23 cellular contexts compared by ENCODE assay signal in the genomic region with DNA sequence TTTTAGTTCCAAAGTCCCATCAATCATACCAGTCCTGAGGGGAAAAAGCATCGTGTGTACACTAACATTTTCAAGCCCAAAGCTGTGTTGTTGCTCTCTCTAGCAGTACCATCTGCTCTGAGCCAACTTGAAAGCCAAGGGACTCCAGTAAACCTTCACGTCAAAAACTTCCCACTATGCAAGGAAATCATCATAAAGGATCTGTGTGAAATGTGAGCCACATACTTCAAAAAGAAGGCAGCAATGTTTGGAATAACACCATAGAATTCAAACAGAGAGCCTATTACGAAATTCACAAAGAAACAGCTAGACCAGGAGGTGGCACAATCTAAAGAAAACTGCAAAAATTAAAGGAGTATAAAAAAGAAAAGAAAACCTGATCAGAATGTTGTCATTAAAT.
DNase-seq lines count a peak whose midpoint lies in the region; ATAC-seq, FAIRE-seq and TF ChIP-seq lines count a peak whose summit lies in the region.
"Had no signal": no experiment of that assay in that cellular context is flagged by ENCODE, and none has a peak within 500 bp of the region (broad histone marks: within the 10 kb centered on the region; RNA-seq: fewer than 3 reads in every experiment).

No MANE protein-coding gene starts in this region.

- intact Hi-C loops in HepG2 (cut with micrococcal nuclease; ENCODE audit: unreplicated experiment) (no loop called here), right lobe of liver (cut with DNase I) (no loop called here), kidney (cut with DNase I) (no loop called here)

- TF ChIP-seq POLR2A in HepG2 (IDR thresholded peaks at IDR 0.05; ENCODE audit: insufficient read depth in 1 of 2, low read depth in 2 of 2, low read length in 2 of 2), result no peak
- TF ChIP-seq POLR2A in right lobe of liver (IDR thresholded peaks at IDR 0.05), result no peak

- in situ Hi-C loops in HepG2 (cut with HindIII; ENCODE audit: extremely low pct_ligation_motif_present, low pct_unique_long_range_greater_than_20kb) (no loop called here), astrocyte of the spinal cord (cut with HindIII; ENCODE audit: low sequenced_read_pairs) (no loop called here)

- POLR2A ChIA-PET in HepG2 (lab: Yijun Ruan, JAX), result no interaction called here

- H3K14ac ChIP-seq in mesenchymal stem cell (ENCODE audit: low read length in 2 of 2), result no peak overlapping the region

- no peak overlapping the region for H2BK15ac ChIP-seq in mesenchymal stem cell (ENCODE audit: low read depth, poor library complexity, severe bottlenecking)

- H3K4me1 ChIP-seq in HepG2 (ENCODE audit: insufficient read depth, low read length) (no peaks in the 10 kb centered on the region), right lobe of liver (no peaks in the 10 kb centered on the region), mesenchymal stem cell (ENCODE audit: control insufficient read depth, insufficient read depth, low read depth, low read length) (no peaks in the 10 kb centered on the region), kidney (ENCODE audit: control insufficient read depth in 1 of 2, insufficient read depth in 1 of 2, low read depth in 1 of 2, low read length in 2 of 2) (no peaks in the 10 kb centered on the region)
- H3K4me1 ChIP-seq: ascending aorta, colonic mucosa, SJSA1, spleen had no signal

- H3K9me3 ChIP-seq in HepG2 (ENCODE audit: low read length), result no peaks in the 10 kb centered on the region
- no peaks in the 10 kb centered on the region for H3K9me3 ChIP-seq in right lobe of liver
- peaks cover 4% of the 10 kb centered on the region for H3K9me3 ChIP-seq in mesenchymal stem cell (ENCODE audit: control insufficient read depth, low read length)
- no peaks in the 10 kb centered on the region for H3K9me3 ChIP-seq in kidney (ENCODE audit: control insufficient read depth in 1 of 2, low read length in 2 of 2)
- H3K9me3 ChIP-seq: ascending aorta, colonic mucosa, SJSA1 had no signal

- no peak overlapping the region for H2BK5ac ChIP-seq in mesenchymal stem cell (ENCODE audit: low read depth, low read length, poor library complexity, severe bottlenecking)

- no peak overlapping the region for H2BK120ac ChIP-seq in mesenchymal stem cell (ENCODE audit: low read depth, low read length)

- no peaks in the 10 kb centered on the region for H4K20me1 ChIP-seq in HepG2 (ENCODE audit: insufficient read depth, low read length)

- no peak for TF ChIP-seq EP300 in HepG2 (IDR thresholded peaks at IDR 0.05; ENCODE audit: low read depth in 2 of 2, low read length in 2 of 2)
- TF ChIP-seq EP300 in HepG2 (CRISPR knock-in tag; IDR thresholded peaks at IDR 0.05; ENCODE audit: borderline replicate concordance), result no peak

- TF ChIP-seq CTCF in HepG2 (CRISPR knock-in tag; IDR thresholded peaks at IDR 0.05) (no peak), right lobe of liver (IDR thresholded peaks at IDR 0.05) (no peak), astrocyte of the spinal cord (IDR thresholded peaks at IDR 0.05; ENCODE audit: low read depth, low read length) (no peak), kidney (IDR thresholded peaks at IDR 0.05; ENCODE audit: borderline replicate concordance, extremely low read depth, insufficient read depth) (no peak)

- no peak overlapping the region for H2BK12ac ChIP-seq in mesenchymal stem cell (ENCODE audit: low read length in 2 of 2)

- TF ChIP-seq RAD21 in HepG2 (CRISPR knock-in tag; IDR thresholded peaks at IDR 0.05), result no peak

- H3K18ac ChIP-seq in mesenchymal stem cell (ENCODE audit: low read depth in 1 of 2, low read length in 2 of 2), result no peak overlapping the region

- no peak overlapping the region for H3K23ac ChIP-seq in mesenchymal stem cell (ENCODE audit: low read length in 2 of 2)

- H3K79me2 ChIP-seq in HepG2 (ENCODE audit: insufficient read depth, low read length), result no peaks in the 10 kb centered on the region

- H3K4ac ChIP-seq in mesenchymal stem cell (ENCODE audit: low read depth in 1 of 2, low read length in 2 of 2), result no peak overlapping the region

- H3K9ac ChIP-seq in HepG2 (ENCODE audit: insufficient read depth, low read depth, low read length), result no peak overlapping the region
- no peak overlapping the region for H3K9ac ChIP-seq in mesenchymal stem cell (ENCODE audit: low read length)
- no peak overlapping the region for H3K9ac ChIP-seq in kidney (ENCODE audit: low read length in 2 of 2)

- no peaks in the 10 kb centered on the region for H3K27me3 ChIP-seq in HepG2 (ENCODE audit: control insufficient read depth in 1 of 2, insufficient read depth in 2 of 2, low read length in 2 of 2)
- H3K27me3 ChIP-seq in right lobe of liver, result no peaks in the 10 kb centered on the region
- no peaks in the 10 kb centered on the region for H3K27me3 ChIP-seq in mesenchymal stem cell (ENCODE audit: control insufficient read depth in 1 of 2, insufficient read depth in 1 of 2, low read length in 2 of 2)
- H3K27me3 ChIP-seq: ascending aorta, colonic mucosa, SJSA1, spleen had no signal

- H2AK5ac ChIP-seq in mesenchymal stem cell (ENCODE audit: low read length, severe bottlenecking), result no peak overlapping the region

- no peak overlapping the region for H4K91ac ChIP-seq in mesenchymal stem cell (ENCODE audit: low read length)

- CTCF ChIA-PET in HepG2 (lab: Yijun Ruan, JAX; ENCODE audit: low intra/inter-chr PET ratio, low total read pairs), result no interaction called here

- H3K27ac ChIP-seq in HepG2 (ENCODE audit: extremely low read length, insufficient read depth, low read length) (no peak overlapping the region), right lobe of liver (no peak overlapping the region), mesenchymal stem cell (ENCODE audit: low read length, poor library complexity, severe bottlenecking) (peak overlapping the region; percentile 26), kidney (ENCODE audit: low read depth in 2 of 2, low read length in 2 of 2) (no peak overlapping the region)
- H3K27ac ChIP-seq: ascending aorta, colonic mucosa, SJSA1, spleen had no signal

- BruUV-seq in HepG2 (replicated peaks; lab: Mats Ljungman, UMichigan), result no TSS peak

- DNase-seq in HepG2 (ENCODE audit: low spot score) (peak; percentile 0), right lobe of liver (no peak), astrocyte of the spinal cord (ENCODE audit: low read depth, low spot score) (peak; percentile 30), mesenchymal stem cell (no peak), kidney (no peak)
- no peak for DNase-seq in activated T-cell treated with anti-CD3 and anti-CD28 coated beads, Interleukin-2, amount 50 U/mL, for 1 hour
- DNase-seq in activated CD4-positive, alpha-beta T cell treated with anti-CD3 and anti-CD28 coated beads, Interleukin-2, amount 50 U/mL, for 1 hour, result no peak
- DNase-seq: activated CD4-positive, alpha-beta memory T cell treated with anti-CD3 and anti-CD28 coated beads, Interleukin-2, amount 10 ng/mL, durations not matched to agents 7 days and 5 days; activated naive CD4-positive, alpha-beta T cell treated with anti-CD3 and anti-CD28 coated beads for 36 hours; CD4-positive, CD25-positive, alpha-beta regulatory T cell; colonic mucosa; hippocampal formation; Karpas-422; naive thymus-derived CD8-positive, alpha-beta T cell; NCI-H1048; NCI-H2029 treated with DMSO at 0.1 percent for 48 hours; NCI-H82; PC-3; spleen; T-helper 17 cell had no signal

- H4K8ac ChIP-seq in mesenchymal stem cell (ENCODE audit: low read length), result no peak overlapping the region

- H3K36me3 ChIP-seq in HepG2 (replicated peaks in 1 of 2; ENCODE audit: control insufficient read depth in 1 of 2, insufficient read depth in 2 of 2, low read length in 2 of 2) (no peaks in the 10 kb centered on the region), right lobe of liver (no peaks in the 10 kb centered on the region), mesenchymal stem cell (ENCODE audit: control insufficient read depth in 1 of 2, insufficient read depth in 2 of 2, low read depth in 1 of 2, low read length in 2 of 2) (no peaks in the 10 kb centered on the region), kidney (ENCODE audit: control insufficient read depth in 1 of 2, insufficient read depth in 2 of 2, low read length in 2 of 2) (no peaks in the 10 kb centered on the region)
- H3K36me3 ChIP-seq: ascending aorta, colonic mucosa, SJSA1, spleen had no signal

- no peak overlapping the region for H2AFZ ChIP-seq in HepG2 (ENCODE audit: low read length)
- no peak overlapping the region for H2AFZ ChIP-seq in mesenchymal stem cell (ENCODE audit: low read depth, low read length)

- H3K79me1 ChIP-seq in mesenchymal stem cell (replicated peaks; ENCODE audit: low read length, poor library complexity, severe bottlenecking), result no peaks in the 10 kb centered on the region

- peak; percentile 35; the same call in 2 of the 3 replicates for ATAC-seq in HepG2
- ATAC-seq in right lobe of liver, result no peak
- no peak for ATAC-seq in HG02885 (IDR thresholded peaks at IDR 0.05; ENCODE audit: poor library complexity, unreplicated experiment)
- ATAC-seq: naive thymus-derived CD8-positive, alpha-beta T cell; PC-3; T-helper 17 cell had no signal

- H3K4me2 ChIP-seq in HepG2 (ENCODE audit: low read depth, low read length) (0 out of 2 replicates have a peak overlapping the region, but pooled peaks have one; percentile 18), mesenchymal stem cell (ENCODE audit: low read length, poor library complexity, severe bottlenecking) (no peak overlapping the region)

- no peak overlapping the region for H3K4me3 ChIP-seq in HepG2 (replicated peaks in 1 of 3; ENCODE audit: insufficient read depth in 1 of 3, low read depth in 2 of 3, low read length in 3 of 3)
- H3K4me3 ChIP-seq in right lobe of liver, result no peak overlapping the region
- no peak overlapping the region for H3K4me3 ChIP-seq in astrocyte of the spinal cord (ENCODE audit: low read depth, low read length)
- H3K4me3 ChIP-seq in mesenchymal stem cell (ENCODE audit: insufficient read depth in 1 of 2, low read depth in 1 of 2, low read length in 2 of 2), result no peak overlapping the region
- no peak overlapping the region for H3K4me3 ChIP-seq in kidney (ENCODE audit: low read length in 2 of 2)
- H3K4me3 ChIP-seq: ascending aorta, colonic mucosa, SJSA1, spleen had no signal

- WGBS in HepG2 (ENCODE audit: low lambda C conversion rate), result 0% methylated on average over 3 of the region's 3 CpGs
- WGBS in right lobe of liver (ENCODE audit: insufficient coverage, low coverage, low lambda C conversion rate, missing lambda C conversion rate), result 4% methylated on average over 3 of the region's 3 CpGs
- 31% methylated on average over 2 of the region's 3 CpGs for WGBS in mesenchymal stem cell

- no peak for FAIRE-seq in HepG2 (lab: Jason Lieb, UNC)
- no peak for FAIRE-seq in kidney (lab: Jason Lieb, UNC)

TF ChIP-seq in HepG2, 621 proteins besides CTCF, POLR2A, EP300 and RAD21 (continues in another document):
- TF ChIP-seq ZNF234 (CRISPR knock-in tag; conservative IDR thresholded peaks at IDR 0.05), result no peak
- no peak for TF ChIP-seq CBX1 (IDR thresholded peaks at IDR 0.05; ENCODE audit: low read depth)

Comparison
In these comparisons a context has a peak if more than half of its experiments do, and no peak if none do; other contexts are left out.
1. DNase-seq: peak in HepG2 (single experiment) and astrocyte of the spinal cord (single experiment); none in right lobe of liver (0 of 3), mesenchymal stem cell (single experiment), kidney (single experiment), activated T-cell treated with anti-CD3 and anti-CD28 coated beads, Interleukin-2, amount 50 U/mL, for 1 hour (single experiment) and activated CD4-positive, alpha-beta T cell treated with anti-CD3 and anti-CD28 coated beads, Interleukin-2, amount 50 U/mL, for 1 hour (single experiment).